20 cellular contexts compared by ENCODE assay signal in the genomic region with DNA sequence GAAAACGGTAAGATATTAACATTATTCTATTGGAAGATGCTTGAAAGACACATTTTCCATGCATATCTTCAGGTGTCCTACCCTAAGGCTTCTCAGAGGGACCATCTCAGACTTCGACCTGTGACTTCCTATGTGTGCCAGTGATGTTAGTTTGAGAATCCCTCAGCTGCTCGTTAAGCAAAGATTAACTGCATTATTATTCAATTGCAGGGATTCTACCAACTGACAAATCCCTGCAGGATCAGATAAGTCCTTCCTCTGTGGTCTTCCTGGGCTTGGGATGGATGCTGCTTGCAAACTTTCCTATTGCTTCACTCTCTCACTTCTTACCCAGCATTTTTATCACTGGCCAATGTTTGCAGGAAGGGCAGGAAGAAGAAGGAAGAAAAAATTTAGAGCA.
"Had no signal": no experiment of that assay in that cellular context is flagged by ENCODE, and none has a peak within 500 bp of the region (broad histone marks: within the 10 kb centered on the region; RNA-seq: fewer than 3 reads in every experiment).

No MANE protein-coding gene starts in this region.

- H3K9me3 ChIP-seq: heart left ventricle, psoas muscle, stomach, thoracic aorta, transverse colon had no signal

- H3K4me3 ChIP-seq: heart left ventricle, psoas muscle, stomach, thoracic aorta, transverse colon had no signal

- FAIRE-seq: endometrium, frontal cortex, islet of Langerhans had no signal

- H3K27ac ChIP-seq: heart left ventricle, psoas muscle, stomach, thoracic aorta, transverse colon had no signal

- H3K36me3 ChIP-seq: heart left ventricle, stomach, thoracic aorta, transverse colon had no signal

- DNase-seq: effector memory CD4-positive, alpha-beta T cell; heart left ventricle; hippocampal formation; kidney glomerular epithelial cell; naive thymus-derived CD4-positive, alpha-beta T cell; nephron progenitor cell; psoas muscle; retina; stimulated activated CD4-positive, alpha-beta T cell treated with anti-CD3 and anti-CD28 coated beads, Interleukin-2, amount 100 ng/mL, for 24 hours; stimulated activated CD4-positive, alpha-beta T cell treated with anti-CD3 and anti-CD28 coated beads, Interleukin-4, amount 100 ng/mL, for 4 hours; stimulated activated naive B cell treated with anti-CD40 and anti-IgM and Interleukin-4, amounts not matched to agents 10 μg/mL and 1 μg/mL and 100 μg/mL, for 72 hours; stomach; substantia nigra; transverse colon had no signal

- H3K27me3 ChIP-seq: heart left ventricle, stomach, transverse colon had no signal

- ATAC-seq: esophagus mucosa; heart left ventricle; naive thymus-derived CD4-positive, alpha-beta T cell; psoas muscle; sciatic nerve; stimulated activated naive B cell treated with anti-CD40 and anti-IgM and Interleukin-4, amounts not matched to agents 10 μg/mL and 1 μg/mL and 100 μg/mL, for 72 hours had no signal
